In the genomic region with DNA sequence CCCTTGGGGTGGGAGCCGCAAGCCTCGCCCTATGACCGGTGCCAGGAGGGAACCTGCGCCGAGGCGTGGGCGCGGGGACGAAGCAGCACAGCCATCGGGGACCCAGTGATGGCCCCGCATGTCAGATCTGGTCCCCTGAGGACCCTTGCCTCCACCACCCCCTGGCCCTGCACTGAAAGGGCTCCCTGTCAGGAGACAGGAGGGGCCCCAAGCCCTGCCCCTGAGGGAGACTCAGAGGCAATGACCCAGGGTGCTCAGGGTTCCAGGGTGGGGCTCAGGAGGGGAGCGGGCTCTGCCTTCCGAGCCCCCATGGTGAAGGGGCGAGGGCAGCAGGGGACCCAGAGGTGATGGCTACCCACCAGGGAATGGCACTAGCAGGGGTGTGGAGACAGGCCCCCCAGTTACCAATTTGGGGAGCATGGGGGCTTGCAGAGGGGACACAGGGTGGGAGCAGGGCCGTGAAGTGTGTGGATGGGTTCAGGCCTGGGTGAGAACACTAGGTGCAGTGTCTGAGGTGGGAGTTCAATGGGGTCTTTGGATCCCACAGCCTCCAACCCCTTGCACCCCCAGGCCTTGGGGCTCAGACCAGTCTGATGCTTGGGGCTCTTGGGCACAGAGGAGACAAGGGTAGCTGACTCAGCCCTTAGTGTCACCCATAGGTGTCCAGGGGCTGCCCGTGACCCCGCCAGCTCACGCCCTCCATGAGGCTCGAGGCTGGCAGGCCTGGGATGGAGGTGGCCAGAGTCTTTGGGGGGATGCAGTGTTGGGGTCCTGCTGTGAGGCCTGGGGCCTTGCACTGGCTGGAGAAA, we compare ENCODE assay signal across 9 cellular contexts. TPM values are rescaled to one million over a fixed set of nuclear protein-coding genes. Genes with fewer than 3 reads are reported as not detected.
DNase-seq lines count a peak whose midpoint lies in the region; ATAC-seq and TF ChIP-seq lines count a peak whose summit lies in the region.
"Had no signal": no experiment of that assay in that cellular context is flagged by ENCODE, and none has a peak within 500 bp of the region (broad histone marks: within the 10 kb centered on the region; RNA-seq: fewer than 3 reads in every experiment).

No MANE protein-coding gene starts in this region.

- no peaks in the 10 kb centered on the region for H3K9me3 Mint-ChIP-seq in dendritic cell treated with granulocyte-macrophage colony-stimulating factor and Interleukin-4, amounts not matched to agents 40 ng/mL and 50 ng/mL, for 4 days
- H3K9me3 Mint-ChIP-seq in natural killer cell: no peaks in the 10 kb centered on the region
- peaks cover 5% of the 10 kb centered on the region for H3K9me3 Mint-ChIP-seq in glutamatergic neuron (ENCODE audit: unreplicated experiment)

- H3K27me3 Mint-ChIP-seq in dendritic cell treated with granulocyte-macrophage colony-stimulating factor and Interleukin-4, amounts not matched to agents 40 ng/mL and 50 ng/mL, for 4 days: peaks cover 37% of the 10 kb centered on the region
- no peaks in the 10 kb centered on the region for H3K27me3 Mint-ChIP-seq in natural killer cell (ENCODE audit: low read depth in 2 of 2)
- H3K27me3 Mint-ChIP-seq in glutamatergic neuron (ENCODE audit: unreplicated experiment): peaks cover 4% of the 10 kb centered on the region

- POLR2A ChIA-PET in GM10248 (lab: Yijun Ruan, JAX): no interaction called here

- H3K4me1 ChIP-seq in HUES64 (ENCODE audit: insufficient read depth, low read length): peaks cover 4% of the 10 kb centered on the region; the same call in 1 of the 2 replicates

- peak overlapping the region; percentile 83 for H3K4me3 Mint-ChIP-seq in dendritic cell treated with granulocyte-macrophage colony-stimulating factor and Interleukin-4, amounts not matched to agents 40 ng/mL and 50 ng/mL, for 4 days
- H3K4me3 Mint-ChIP-seq in natural killer cell (peak overlapping the region; percentile 81), glutamatergic neuron (ENCODE audit: unreplicated experiment) (no peak overlapping the region)

- no peak overlapping the region for H3K9ac ChIP-seq in HUES64 (ENCODE audit: low read depth, low read length)

- peaks cover 8% of the 10 kb centered on the region for H3K36me3 ChIP-seq in HUES64 (ENCODE audit: insufficient read depth, low read length)

- no peak overlapping the region for H3K27ac ChIP-seq in HUES64 (ENCODE audit: low read depth, low read length)

- H3K4me3 ChIP-seq in HUES64 (ENCODE audit: low read length): peak overlapping the region; percentile 81

- peaks cover 28% of the 10 kb centered on the region for H3K4me1 Mint-ChIP-seq in dendritic cell treated with granulocyte-macrophage colony-stimulating factor and Interleukin-4, amounts not matched to agents 40 ng/mL and 50 ng/mL, for 4 days (ENCODE audit: low read depth)
- H3K4me1 Mint-ChIP-seq in natural killer cell: peaks cover 0 to 25% of the 10 kb centered on the region in 2 donors
- H3K4me1 Mint-ChIP-seq in glutamatergic neuron (ENCODE audit: low read depth, unreplicated experiment): no peaks in the 10 kb centered on the region

- H3K9me3 ChIP-seq in HUES64 (ENCODE audit: insufficient read depth, low read depth, low read length): no peaks in the 10 kb centered on the region

- CTCF ChIA-PET in GM10248 (lab: Yijun Ruan, JAX): no interaction called here

- H3K36me3 Mint-ChIP-seq in dendritic cell treated with granulocyte-macrophage colony-stimulating factor and Interleukin-4, amounts not matched to agents 40 ng/mL and 50 ng/mL, for 4 days (ENCODE audit: low read depth): peaks cover 16% of the 10 kb centered on the region
- H3K36me3 Mint-ChIP-seq in natural killer cell (no peaks in the 10 kb centered on the region), glutamatergic neuron (ENCODE audit: unreplicated experiment) (no peaks in the 10 kb centered on the region)

- DNase-seq in AG08396 (ENCODE audit: low spot score) (peak; percentile 48), natural killer cell (no peak), glutamatergic neuron (no peak), HT-29 (ENCODE audit: low spot score) (no peak), GM10248 (ENCODE audit: extremely low spot score) (no peak)
- DNase-seq: NCI-H1694 treated with DMSO at 0.1 percent for 48 hours had no signal

- ATAC-seq in natural killer cell (no peak), GM19455 (IDR thresholded peaks at IDR 0.05; ENCODE audit: unreplicated experiment) (no peak)

- intact Hi-C loops in dendritic cell treated with granulocyte-macrophage colony-stimulating factor and Interleukin-4, amounts not matched to agents 40 ng/mL and 50 ng/mL, for 4 days (cut with micrococcal nuclease): loop anchor here (2.0 kb wide), 1 partner anchor 33 kb away; no protein-coding TSS in a partner anchor
- intact Hi-C loops in natural killer cell (cut with micrococcal nuclease): no loop called here

- TF ChIP-seq CTCF in natural killer cell (IDR thresholded peaks at IDR 0.05) (no peak), glutamatergic neuron (IDR thresholded peaks at IDR 0.05; ENCODE audit: partially characterized antibody, unreplicated experiment) (no peak), GM10248 (IDR thresholded peaks at IDR 0.05; ENCODE audit: control extremely low read depth, extremely low read depth, low read depth, missing control alignments) (no peak)

- peak overlapping the region; percentile 89 for H3K27ac Mint-ChIP-seq in dendritic cell treated with granulocyte-macrophage colony-stimulating factor and Interleukin-4, amounts not matched to agents 40 ng/mL and 50 ng/mL, for 4 days
- H3K27ac Mint-ChIP-seq in natural killer cell (peak overlapping the region; percentile 75 to 92), glutamatergic neuron (ENCODE audit: unreplicated experiment) (no peak overlapping the region)

- H3K27me3 ChIP-seq in HUES64 (ENCODE audit: insufficient read depth, low read length): peaks cover 23% of the 10 kb centered on the region

- 46% methylated on average over 19 of the region's 19 CpGs for WGBS in HUES64

RNA-seq across cellular contexts. Expression of a gene that starts 0.5 kb away (rescaled TPM):
- polyA plus RNA-seq in HUES64 (2013, experiment 1 of 2): 0.55 TPM
- polyA plus RNA-seq in HUES64 (2013, experiment 2 of 2): 1.0 TPM
- total RNA-seq in natural killer cell: 1 to 10 TPM; 1.5 to 2.4 (median 2.2) TPM
- total RNA-seq in glutamatergic neuron (ENCODE audit: unreplicated experiment): 2.6 TPM
- total RNA-seq in HT-29 (2014; rRNA removed; shearing (Covaris generic)): 8.1 and 10.0 TPM in 2 replicates

RNA-seq across cellular contexts. Expression of a gene that starts 2.5 kb away (rescaled TPM):
- 40.6 TPM for polyA plus RNA-seq in HUES64 (2013, experiment 1 of 2)
- 37.3 TPM for polyA plus RNA-seq in HUES64 (2013, experiment 2 of 2)
- total RNA-seq in natural killer cell: 10 to 100 TPM; 27.6 to 35.0 (median 30.6) TPM
- 140 TPM for total RNA-seq in glutamatergic neuron (ENCODE audit: unreplicated experiment)
- total RNA-seq in HT-29 (2014; rRNA removed; shearing (Covaris generic)): 217 and 259 TPM in 2 replicates

RNA-seq across cellular contexts. Expression of a gene that starts 22.7 kb away (rescaled TPM):
- polyA plus RNA-seq in HUES64 (2013, experiment 1 of 2): 0.80 TPM
- 0.63 TPM for polyA plus RNA-seq in HUES64 (2013, experiment 2 of 2)
- total RNA-seq in natural killer cell (1 to 10 TPM; 3.5 to 5.2 (median 5.0) TPM), glutamatergic neuron (ENCODE audit: unreplicated experiment) (2.3 TPM)
- 5.3 and 6.9 TPM in 2 replicates for total RNA-seq in HT-29 (2014; rRNA removed; shearing (Covaris generic))

RNA-seq across cellular contexts. Expression of a gene that starts 22.9 kb away (rescaled TPM):
- polyA plus RNA-seq in HUES64 (2013, experiment 1 of 2): 10.5 TPM
- polyA plus RNA-seq in HUES64 (2013, experiment 2 of 2): 9.6 TPM
- total RNA-seq in natural killer cell: 10 to 100 TPM; 19.0 to 21.7 (median 20.0) TPM
- total RNA-seq in glutamatergic neuron (ENCODE audit: unreplicated experiment): 9.4 TPM
- 515 and 552 TPM in 2 replicates for total RNA-seq in HT-29 (2014; rRNA removed; shearing (Covaris generic))

RNA-seq across cellular contexts. Expression of a gene that starts 30.8 kb away (rescaled TPM):
- polyA plus RNA-seq in HUES64 (2013, experiment 1 of 2): 28.2 TPM
- polyA plus RNA-seq in HUES64 (2013, experiment 2 of 2): 29.7 TPM
- total RNA-seq in natural killer cell (100 to 1,000 TPM; 113 to 120 (median 118) TPM), glutamatergic neuron (ENCODE audit: unreplicated experiment) (85.9 TPM)
- 470 and 513 TPM in 2 replicates for total RNA-seq in HT-29 (2014; rRNA removed; shearing (Covaris generic))
